Comparison of ENCODE assay signal across 17 cellular contexts in genomic region chr11:22115470-22116037, GRCh38.
"Had no signal": no experiment of that assay in that cellular context is flagged by ENCODE, and none has a peak within 500 bp of the region (broad histone marks: within the 10 kb centered on the region; RNA-seq: fewer than 3 reads in every experiment).

No MANE protein-coding gene starts in this region.

- H3K36me3 ChIP-seq: adrenal gland, gastroesophageal sphincter, left lung had no signal

- ATAC-seq: activated CD8-positive, alpha-beta T cell treated with anti-CD3 and anti-CD28 coated beads, Interleukin-2, amount 10 ng/mL, durations not matched to agents 7 days and 5 days; gastroesophageal sphincter; left lung; natural killer cell treated with Interleukin-12 subunit alpha and Interleukin-12 subunit beta and Interleukin-15 and Interleukin-18, amount 100 ng/mL, for 72 hours; sciatic nerve; stimulated activated naive CD8-positive, alpha-beta T cell treated with anti-CD3 and anti-CD28 coated beads, Interleukin-15, amount 100 ng/mL, for 72 hours had no signal

- H3K4me1 ChIP-seq: adrenal gland, gastroesophageal sphincter, left lung had no signal

- DNase-seq: activated CD4-positive, alpha-beta T cell treated with anti-CD3 and anti-CD28 coated beads, Interleukin-2, amount 10 ng/mL, durations not matched to agents 24 days and 14 days; activated CD4-positive, CD25-positive, alpha-beta regulatory T cell; activated CD8-positive, alpha-beta memory T cell treated with anti-CD3 and anti-CD28 coated beads, Interleukin-2, amount 50 U/mL, for 4 hours; activated CD8-positive, alpha-beta T cell treated with anti-CD3 and anti-CD28 coated beads, Interleukin-2, amount 10 ng/mL, durations not matched to agents 7 days and 5 days; activated effector memory CD4-positive, alpha-beta T cell treated with anti-CD3 and anti-CD28 coated beads, Interleukin-2, amount 50 U/mL, for 16 hours; activated T-cell treated with anti-CD3 and anti-CD28 coated beads, Interleukin-2, amount 50 U/mL, for 48 hours; adrenal gland; dorsolateral prefrontal cortex; erythroblast; left lung; mesenchymal stem cell; occipital lobe; stimulated activated CD4-positive, alpha-beta T cell treated with anti-CD3 and anti-CD28 coated beads, Interleukin-1b, Interleukin-23, amount 100 ng/mL, for 48 hours; stimulated activated naive CD8-positive, alpha-beta T cell treated with anti-CD3 and anti-CD28 coated beads, Interleukin-15, amount 100 ng/mL, for 72 hours had no signal

- H3K27ac ChIP-seq: adrenal gland, dorsolateral prefrontal cortex, gastroesophageal sphincter, left lung had no signal

- H3K27me3 ChIP-seq: adrenal gland, dorsolateral prefrontal cortex, gastroesophageal sphincter, left lung had no signal

- H3K4me3 ChIP-seq: adrenal gland, dorsolateral prefrontal cortex, gastroesophageal sphincter, left lung had no signal

- H3K9me3 ChIP-seq: adrenal gland, gastroesophageal sphincter had no signal
